Comparison of ENCODE assay signal across 14 cellular contexts in the genomic region with DNA sequence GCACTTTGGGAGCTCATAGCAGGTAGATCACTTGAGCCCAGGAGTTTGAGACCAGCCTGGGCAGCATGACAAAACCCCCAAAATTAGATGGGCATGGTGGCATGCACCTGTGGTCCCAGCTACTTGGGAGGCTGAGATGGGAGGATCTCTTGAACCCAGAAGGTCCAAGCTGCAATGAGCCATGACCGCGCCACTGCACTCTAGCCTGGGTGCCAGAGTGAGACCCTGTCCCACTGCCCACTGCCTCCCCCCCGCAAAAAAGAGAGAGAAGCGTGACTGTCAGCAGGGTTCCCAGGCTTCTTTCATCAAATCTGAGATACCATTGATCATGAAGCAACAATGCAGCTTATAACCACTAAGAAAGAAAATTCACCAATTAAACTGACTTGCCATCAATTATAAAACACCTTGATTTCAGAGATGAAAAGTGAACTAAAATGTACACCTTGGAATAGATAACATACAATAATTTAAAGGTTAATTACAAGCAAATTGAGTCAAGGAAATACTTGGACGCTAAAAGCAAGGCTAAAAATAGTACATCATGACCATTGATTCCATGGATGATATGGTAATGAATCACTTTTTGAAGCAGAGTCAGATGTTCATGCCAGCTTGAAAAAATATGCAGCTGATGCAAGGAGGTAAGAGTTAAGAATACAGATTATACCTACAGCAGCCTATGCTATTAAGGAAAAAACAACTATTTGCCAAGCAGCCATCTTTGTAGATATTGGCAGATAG.
DNase-seq lines count a peak whose midpoint lies in the region; FAIRE-seq and TF ChIP-seq lines count a peak whose summit lies in the region.
"Had no signal": no experiment of that assay in that cellular context is flagged by ENCODE, and none has a peak within 500 bp of the region (broad histone marks: within the 10 kb centered on the region; RNA-seq: fewer than 3 reads in every experiment).

No MANE protein-coding gene starts in this region.

- intact Hi-C loops in PC-9 (cut with micrococcal nuclease; ENCODE audit: unreplicated experiment) (no loop called here), endothelial cell of umbilical vein (cut with micrococcal nuclease) (no loop called here)

- peaks cover 11% of the 10 kb centered on the region for H3K4me1 ChIP-seq in PC-9 (replicated peaks; ENCODE audit: insufficient read depth)
- H3K4me1 ChIP-seq in endothelial cell of umbilical vein (ENCODE audit: control insufficient read depth, extremely low read depth, insufficient read depth, low read length): peaks cover 3% of the 10 kb centered on the region
- H3K4me1 ChIP-seq: gastroesophageal sphincter had no signal

- DNase-seq in AG20443 (ENCODE audit: low spot score) (peak; percentile 25), PC-9 (peak; percentile 3 to 69), endothelial cell of umbilical vein (ENCODE audit: low read depth, low spot score) (peak; percentile 8), myocyte (ENCODE audit: low read depth) (peak; percentile 77), mesenteric fat pad (ENCODE audit: low spot score) (no peak), NCI-H446 treated with DMSO at 0.1 percent for 48 hours (lab: John Stamatoyannopoulos, UW) (no peak), middle frontal gyrus (ENCODE audit: extremely low spot score, low spot score) (no peak)
- DNase-seq in activated naive CD4-positive, alpha-beta T cell treated with anti-CD3 and anti-CD28 coated beads, Interleukin-2, amount 10 ng/mL, durations not matched to agents 7 days and 5 days: no peak
- DNase-seq: activated CD4-positive, alpha-beta T cell treated with anti-CD3 and anti-CD28 coated beads, Interleukin-2, amount 50 U/mL, for 4 hours; activated effector memory CD4-positive, alpha-beta T cell treated with anti-CD3 and anti-CD28 coated beads, Interleukin-2, amount 50 U/mL, for 16 hours; left ventricle myocardium superior; NCI-H2029 treated with DMSO at 0.1 percent for 48 hours had no signal

- POLR2A ChIA-PET in PC-9 (lab: Charles Lee; ENCODE audit: unreplicated experiment) (no interaction called here), endothelial cell of umbilical vein (lab: Charles Lee) (no interaction called here)

- CTCF ChIA-PET in PC-9 (lab: Charles Lee): no interaction called here
- CTCF ChIA-PET in endothelial cell of umbilical vein (lab: Charles Lee): interaction anchor here (1.2 to 1.8 kb wide), 2 partner anchors 16 to 17 kb away, joined by 3 to 4 read pairs; no protein-coding TSS in a partner anchor
- CTCF ChIA-PET in activated naive CD4-positive, alpha-beta T cell treated with anti-CD3 and anti-CD28 coated beads, Interleukin-2, amount 10 ng/mL, durations not matched to agents 7 days and 5 days (lab: Charles Lee): no interaction called here

- no peaks in the 10 kb centered on the region for H3K79me2 ChIP-seq in PC-9 (ENCODE audit: low read depth)
- peaks cover 14% of the 10 kb centered on the region for H3K79me2 ChIP-seq in endothelial cell of umbilical vein (ENCODE audit: control insufficient read depth, insufficient read depth, low read length)

- H3K36me3 ChIP-seq in PC-9 (ENCODE audit: low read depth): 0 out of 2 replicates have a peak, but pooled peaks cover 5% of the 10 kb centered on the region
- no peaks in the 10 kb centered on the region for H3K36me3 ChIP-seq in endothelial cell of umbilical vein (ENCODE audit: control insufficient read depth in 2 of 2, extremely low read depth in 1 of 2, insufficient read depth in 2 of 2, low read length in 2 of 2)
- H3K36me3 ChIP-seq: gastroesophageal sphincter had no signal

- no peak overlapping the region for H2AFZ ChIP-seq in PC-9
- H2AFZ ChIP-seq in endothelial cell of umbilical vein (ENCODE audit: low read depth, low read length): no peak overlapping the region

- TF ChIP-seq POLR2A in endothelial cell of umbilical vein (IDR thresholded peaks at IDR 0.05; ENCODE audit: low read depth, low read length): no peak

- no peak overlapping the region for H3K4me3 Mint-ChIP-seq in activated naive CD4-positive, alpha-beta T cell treated with anti-CD3 and anti-CD28 coated beads, Interleukin-2, amount 10 ng/mL, durations not matched to agents 7 days and 5 days

- no peak for FAIRE-seq in endothelial cell of umbilical vein (lab: Jason Lieb, UNC)

- BruUV-seq in PC-9 (replicated peaks; lab: Mats Ljungman, UMichigan) (no TSS peak), endothelial cell of umbilical vein (replicated peaks; lab: Mats Ljungman, UMichigan) (no TSS peak)

- H3K9me3 Mint-ChIP-seq in activated naive CD4-positive, alpha-beta T cell treated with anti-CD3 and anti-CD28 coated beads, Interleukin-2, amount 10 ng/mL, durations not matched to agents 7 days and 5 days: peaks cover 3% of the 10 kb centered on the region

- dilution Hi-C loops in endothelial cell of umbilical vein (cut with MboI; ENCODE audit: extremely low pct_ligation_motif_present, low sequenced_read_pairs): no loop called here

- H3K9ac ChIP-seq in endothelial cell of umbilical vein (replicated peaks; ENCODE audit: extremely low read depth, insufficient read depth, low read length): no peak overlapping the region
- H3K9ac ChIP-seq: BLaER1 had no signal

- H3K27ac ChIP-seq in PC-9 (peak overlapping the region; percentile 76), endothelial cell of umbilical vein (ENCODE audit: insufficient read depth, low read depth, low read length) (peak overlapping the region; percentile 11)
- H3K27ac ChIP-seq: BLaER1, gastroesophageal sphincter had no signal

- H3K9me3 ChIP-seq in PC-9 (ENCODE audit: insufficient read depth, low read depth) (no peaks in the 10 kb centered on the region), endothelial cell of umbilical vein (replicated peaks; ENCODE audit: control insufficient read depth, insufficient read depth, low read length) (no peaks in the 10 kb centered on the region)

- no peaks in the 10 kb centered on the region for H4K20me1 ChIP-seq in PC-9 (ENCODE audit: insufficient read depth)
- no peaks in the 10 kb centered on the region for H4K20me1 ChIP-seq in endothelial cell of umbilical vein (replicated peaks; ENCODE audit: control insufficient read depth, extremely low read depth, insufficient read depth, low read length)
- H4K20me1 ChIP-seq: BLaER1 had no signal

- H3K9me1 ChIP-seq in endothelial cell of umbilical vein (replicated peaks; ENCODE audit: control insufficient read depth, extremely low read depth, insufficient read depth, low read length): no peaks in the 10 kb centered on the region

- no peak overlapping the region for H3K4me3 ChIP-seq in PC-9
- no peak overlapping the region for H3K4me3 ChIP-seq in endothelial cell of umbilical vein (replicated peaks in 1 of 3; ENCODE audit: insufficient read depth in 1 of 3, low read depth in 1 of 3, low read length in 3 of 3)
- H3K4me3 ChIP-seq: BLaER1, gastroesophageal sphincter had no signal

- no peaks in the 10 kb centered on the region for H3K9me2 ChIP-seq in PC-9 (ENCODE audit: insufficient read depth)

- no peak overlapping the region for H3K27ac Mint-ChIP-seq in activated naive CD4-positive, alpha-beta T cell treated with anti-CD3 and anti-CD28 coated beads, Interleukin-2, amount 10 ng/mL, durations not matched to agents 7 days and 5 days

- no peaks in the 10 kb centered on the region for H3F3A ChIP-seq in PC-9 (ENCODE audit: insufficient read depth, low read depth)

- peaks cover 2% of the 10 kb centered on the region for H3K4me1 Mint-ChIP-seq in activated naive CD4-positive, alpha-beta T cell treated with anti-CD3 and anti-CD28 coated beads, Interleukin-2, amount 10 ng/mL, durations not matched to agents 7 days and 5 days

- H3K27me3 ChIP-seq in PC-9 (ENCODE audit: insufficient read depth, low read depth) (no peaks in the 10 kb centered on the region), endothelial cell of umbilical vein (ENCODE audit: control insufficient read depth in 2 of 2, insufficient read depth in 2 of 2, low read length in 2 of 2) (no peaks in the 10 kb centered on the region)
- H3K27me3 ChIP-seq: BLaER1, gastroesophageal sphincter had no signal

- TF ChIP-seq CTCF in PC-9 (conservative IDR thresholded peaks at IDR 0.05) (no peak), endothelial cell of umbilical vein (IDR thresholded peaks at IDR 0.05; ENCODE audit: extremely low read depth in 1 of 2, insufficient read depth in 1 of 2, low read depth in 1 of 2, low read length in 2 of 2) (no peak)

- no peaks in the 10 kb centered on the region for H3K27me3 Mint-ChIP-seq in activated naive CD4-positive, alpha-beta T cell treated with anti-CD3 and anti-CD28 coated beads, Interleukin-2, amount 10 ng/mL, durations not matched to agents 7 days and 5 days

- peak overlapping the region; percentile 28; the same call in 1 of the 2 replicates for H3K4me2 ChIP-seq in PC-9
- no peak overlapping the region for H3K4me2 ChIP-seq in endothelial cell of umbilical vein (ENCODE audit: insufficient read depth, low read length)
- H3K4me2 ChIP-seq: BLaER1 had no signal

- H3K36me3 Mint-ChIP-seq in activated naive CD4-positive, alpha-beta T cell treated with anti-CD3 and anti-CD28 coated beads, Interleukin-2, amount 10 ng/mL, durations not matched to agents 7 days and 5 days: peaks cover 6% of the 10 kb centered on the region

TF ChIP-seq in endothelial cell of umbilical vein, 7 proteins besides CTCF, POLR2A, EP300 and RAD21:
- TF ChIP-seq POLR2AphosphoS5 (IDR thresholded peaks at IDR 0.05; ENCODE audit: insufficient read depth, low read depth, low read length) (no peak), GATA2 (IDR thresholded peaks at IDR 0.05; ENCODE audit: insufficient read depth, insufficient read length, low read depth, low read length) (peak; percentile 5)

Comparison
In these comparisons a context has a peak if more than half of its experiments do, and no peak if none do; other contexts are left out.
1. DNase-seq: peak in AG20443 (single experiment), PC-9 (2 of 2), endothelial cell of umbilical vein (single experiment) and myocyte (single experiment); none in mesenteric fat pad (single experiment), activated naive CD4-positive, alpha-beta T cell treated with anti-CD3 and anti-CD28 coated beads, Interleukin-2, amount 10 ng/mL, durations not matched to agents 7 days and 5 days (single experiment), NCI-H446 treated with DMSO at 0.1 percent for 48 hours (single experiment) and middle frontal gyrus (single experiment).